Comparison of ENCODE assay signal across 28 cellular contexts in genomic region chr22:50197000-50197800, GRCh38. TPM values are rescaled to one million over a fixed set of nuclear protein-coding genes. Genes with fewer than 3 reads are reported as not detected.
DNase-seq lines count a peak whose midpoint lies in the region; ATAC-seq, FAIRE-seq and TF ChIP-seq lines count a peak whose summit lies in the region.
"Had no signal": no experiment of that assay in that cellular context is flagged by ENCODE, and none has a peak within 500 bp of the region (broad histone marks: within the 10 kb centered on the region; RNA-seq: fewer than 3 reads in every experiment).

No MANE protein-coding gene starts in this region.

- BruUV-seq in HepG2 (replicated peaks; lab: Mats Ljungman, UMichigan): no TSS peak

- H3K9me3 ChIP-seq in HepG2 (ENCODE audit: low read length): no peaks in the 10 kb centered on the region
- no peaks in the 10 kb centered on the region for H3K9me3 ChIP-seq in right lobe of liver
- H3K9me3 ChIP-seq in ovary: no peaks in the 10 kb centered on the region
- H3K9me3 ChIP-seq: A549, BE2C, Caco-2, heart right ventricle, thoracic aorta, vagina had no signal

- H3K79me2 ChIP-seq in HepG2 (ENCODE audit: insufficient read depth, low read length): peaks cover 8% of the 10 kb centered on the region

- no peaks in the 10 kb centered on the region for H3K27me3 ChIP-seq in HepG2 (ENCODE audit: control insufficient read depth in 1 of 2, insufficient read depth in 2 of 2, low read length in 2 of 2)
- no peaks in the 10 kb centered on the region for H3K27me3 ChIP-seq in right lobe of liver
- no peaks in the 10 kb centered on the region for H3K27me3 ChIP-seq in ovary
- H3K27me3 ChIP-seq: BE2C, cardiac muscle cell, foreskin keratinocyte, heart right ventricle, vagina had no signal

- intact Hi-C loops in HepG2 (cut with micrococcal nuclease; ENCODE audit: unreplicated experiment): no loop called here
- intact Hi-C loops in right lobe of liver (cut with DNase I): no loop called here
- intact Hi-C loops in ovary (cut with DNase I): loop anchor here in 1 of 4 donors (10.0 kb wide), 1 partner anchor 242 kb away; no protein-coding TSS in a partner anchor

- TF ChIP-seq POLR2A in HepG2 (IDR thresholded peaks at IDR 0.05; ENCODE audit: insufficient read depth in 1 of 2, low read depth in 2 of 2, low read length in 2 of 2): no peak
- no peak for TF ChIP-seq POLR2A in right lobe of liver (IDR thresholded peaks at IDR 0.05)
- TF ChIP-seq POLR2A in ovary (IDR thresholded peaks at IDR 0.05): no peak

- in situ Hi-C loops in HepG2 (cut with HindIII; ENCODE audit: extremely low pct_ligation_motif_present, low pct_unique_long_range_greater_than_20kb): no loop called here

- TF ChIP-seq RAD21 in HepG2 (CRISPR knock-in tag; IDR thresholded peaks at IDR 0.05): no peak

- H2AFZ ChIP-seq in HepG2 (ENCODE audit: low read length): no peak overlapping the region
- H2AFZ ChIP-seq: neural progenitor cell had no signal

- FAIRE-seq in HepG2 (lab: Jason Lieb, UNC): no peak
- FAIRE-seq: A549 had no signal

- H3K36me3 ChIP-seq in HepG2 (replicated peaks in 1 of 2; ENCODE audit: control insufficient read depth in 1 of 2, insufficient read depth in 2 of 2, low read length in 2 of 2) (peaks cover 19 to 21% of the 10 kb centered on the region in 2 experiments; a peak in 4 of 5 replicates), right lobe of liver (peaks cover 0 to 10% (median 2%) of the 10 kb centered on the region in 4 donors), ovary (no peaks in the 10 kb centered on the region)
- H3K36me3 ChIP-seq: neural progenitor cell had no signal

- TF ChIP-seq CTCF in HepG2 (CRISPR knock-in tag; IDR thresholded peaks at IDR 0.05) (no peak), right lobe of liver (IDR thresholded peaks at IDR 0.05) (no peak), ovary (IDR thresholded peaks at IDR 0.05) (no peak)

- TF ChIP-seq EP300 in HepG2 (IDR thresholded peaks at IDR 0.05; ENCODE audit: low read depth in 2 of 2, low read length in 2 of 2) (no peak), HepG2 (CRISPR knock-in tag; IDR thresholded peaks at IDR 0.05; ENCODE audit: borderline replicate concordance) (no peak), ovary (IDR thresholded peaks at IDR 0.05) (no peak)

- H3K9ac ChIP-seq in HepG2 (ENCODE audit: insufficient read depth, low read depth, low read length): no peak overlapping the region
- H3K9ac ChIP-seq: neural progenitor cell had no signal

- no peak overlapping the region for H3K4me3 ChIP-seq in HepG2 (replicated peaks in 1 of 3; ENCODE audit: insufficient read depth in 1 of 3, low read depth in 2 of 3, low read length in 3 of 3)
- no peak overlapping the region for H3K4me3 ChIP-seq in right lobe of liver
- H3K4me3 ChIP-seq in ovary: no peak overlapping the region
- H3K4me3 ChIP-seq: A549, cardiac muscle cell, heart right ventricle, neural progenitor cell, SK-N-MC, thoracic aorta, vagina had no signal

- peaks cover 14% of the 10 kb centered on the region for H3K4me1 ChIP-seq in HepG2 (ENCODE audit: insufficient read depth, low read length)
- peaks cover 0 to 25% (median 10%) of the 10 kb centered on the region in 4 donors for H3K4me1 ChIP-seq in right lobe of liver
- H3K4me1 ChIP-seq in ovary (ENCODE audit: insufficient read depth): peaks cover 4% of the 10 kb centered on the region
- H3K4me1 ChIP-seq: A549, BE2C had no signal

- CTCF ChIA-PET in HepG2 (lab: Yijun Ruan, JAX; ENCODE audit: low intra/inter-chr PET ratio, low total read pairs): no interaction called here

- 94% methylated on average over 11 of the region's 23 CpGs for WGBS in HepG2 (ENCODE audit: low lambda C conversion rate)
- WGBS in right lobe of liver (ENCODE audit: insufficient coverage, low coverage, low lambda C conversion rate, missing lambda C conversion rate): no CpG with 5 or more reads among the region's 23 CpGs
- WGBS in ovary, 3 donors: 80 to 85% (median 82%) methylated on average over 23 of the region's 23 CpGs

- peaks cover 6% of the 10 kb centered on the region for H4K20me1 ChIP-seq in HepG2 (ENCODE audit: insufficient read depth, low read length)

- POLR2A ChIA-PET in HepG2 (lab: Yijun Ruan, JAX): interaction anchor here (1.0 kb wide), 1 partner anchor 10 kb away, joined by 3 read pairs; no protein-coding TSS in a partner anchor

- DNase-seq in HepG2 (ENCODE audit: low spot score) (no peak), right lobe of liver (no peak), ovary (peak in 3 of 5 donors; percentile 17 to 39 (median 32))
- DNase-seq: activated CD4-positive, alpha-beta T cell treated with anti-CD3 and anti-CD28 coated beads for 48 hours; anterior cingulate cortex; BE2C; Caco-2; cortex of kidney; DND-41; foreskin keratinocyte; GOT3; heart right ventricle; NCI-H1417; NCI-H2081; NCI-H345; NCI-H774; stimulated activated CD4-positive, alpha-beta T cell treated with anti-CD3 and anti-CD28 coated beads, Interleukin-15, amount 100 ng/mL, for 24 hours; stimulated activated naive CD8-positive, alpha-beta T cell treated with anti-CD3 and anti-CD28 coated beads, Interleukin-15, Interleukin-2, amounts not matched to agents 100 U/mL and 50 U/mL, for 24 hours; T-helper 2 cell had no signal

- no peak for ATAC-seq in HepG2
- no peak for ATAC-seq in right lobe of liver
- no peak for ATAC-seq in GM21528 (IDR thresholded peaks at IDR 0.05; ENCODE audit: low FRiP score, unreplicated experiment)
- ATAC-seq: A549; activated naive CD4-positive, alpha-beta T cell treated with anti-CD3 and anti-CD28 coated beads, Interleukin-2, amount 50 U/mL, for 72 hours; esophagus mucosa; foreskin keratinocyte; stimulated activated naive CD8-positive, alpha-beta T cell treated with anti-CD3 and anti-CD28 coated beads, Interleukin-15, Interleukin-2, amounts not matched to agents 100 U/mL and 50 U/mL, for 24 hours had no signal

- H3K27ac ChIP-seq in HepG2 (ENCODE audit: extremely low read length, insufficient read depth, low read length) (no peak overlapping the region), right lobe of liver (no peak overlapping the region), ovary (no peak overlapping the region)
- H3K27ac ChIP-seq: A549, cardiac muscle cell, foreskin keratinocyte, heart right ventricle, neural progenitor cell, SK-N-MC, thoracic aorta, vagina had no signal

- H3K4me2 ChIP-seq in HepG2 (ENCODE audit: low read depth, low read length): no peak overlapping the region
- H3K4me2 ChIP-seq: A549, neural progenitor cell had no signal

RNA-seq across cellular contexts. Expression of gene SELENOO, which starts 3.6 kb away (rescaled TPM):
- 12.5 and 19.0 TPM in 2 replicates for total RNA-seq in HepG2 (2016; rRNA removed; fragmentation: Illumina TruSeq; extraction: Trizol)
- total RNA-seq in HepG2 (2016; cell fraction: cytosol; rRNA removed; fragmentation: Illumina TruSeq; extraction: Trizol; ENCODE audit: low read depth): 2.8 and 3.8 TPM in 2 replicates
- 9.4 and 19.8 TPM in 2 replicates for total RNA-seq in HepG2 (2016; cell fraction: insoluble cytoplasmic fraction; rRNA removed; fragmentation: Illumina TruSeq; extraction: Trizol)
- total RNA-seq in HepG2 (2016; cell fraction: membrane; rRNA removed; fragmentation: Illumina TruSeq; extraction: Trizol): 6.0 and 7.6 TPM in 2 replicates
- total RNA-seq in HepG2 (2016; cell fraction: nucleus; rRNA removed; fragmentation: Illumina TruSeq; extraction: Trizol): 18.8 and 19.9 TPM in 2 replicates
- 14.4 and 18.7 TPM in 2 replicates for polyA plus RNA-seq in HepG2 (2011; rRNA removed)
- polyA plus RNA-seq in HepG2 (2011; cell fraction: cytosol; rRNA removed): 10.0 and 18.1 TPM in 2 replicates
- polyA plus RNA-seq in HepG2 (2011; cell fraction: nucleus; rRNA removed): 88.6 and 104 TPM in 2 replicates
- polyA plus RNA-seq in HepG2 (2012): 10.9 and 17.7 TPM in 2 replicates
- polyA plus RNA-seq in HepG2 (2016; cell fraction: cytosol; fragmentation: Illumina TruSeq; extraction: Trizol; ENCODE audit: low read depth): 3.5 and 4.0 TPM in 2 replicates
- polyA plus RNA-seq in HepG2 (2016; cell fraction: insoluble cytoplasmic fraction; fragmentation: Illumina TruSeq; extraction: Trizol; ENCODE audit: low read depth): 9.5 and 12.3 TPM in 2 replicates
- 4.9 and 5.3 TPM in 2 replicates for polyA plus RNA-seq in HepG2 (2016; cell fraction: membrane; fragmentation: Illumina TruSeq; extraction: Trizol; ENCODE audit: low read depth)
- 54.2 and 57.7 TPM in 2 replicates for polyA plus RNA-seq in HepG2 (2016; cell fraction: nucleus; fragmentation: Illumina TruSeq; extraction: Trizol; ENCODE audit: insufficient read depth, low read depth)
- polyA minus RNA-seq in HepG2 (2011; rRNA and poly(A)+ RNA removed; ENCODE audit: low replicate concordance): 9.7 and 16.7 TPM in 2 replicates
- polyA minus RNA-seq in HepG2 (2011; cell fraction: cytosol; rRNA and poly(A)+ RNA removed): 6.4 and 6.9 TPM in 2 replicates
- polyA minus RNA-seq in HepG2 (2011; cell fraction: nucleus; rRNA and poly(A)+ RNA removed): 7.5 and 7.7 TPM in 2 replicates
- total RNA-seq in right lobe of liver: 10 to 100 TPM; 51.1 to 67.8 (median 59.2) TPM
- total RNA-seq in ovary: 10 to 100 TPM; 18.9 to 31.1 (median 23.0) TPM
- 10 to 100 TPM in 1 of 2 donors, under 1 TPM in 1; 0.40 to 23.4 TPM for polyA plus RNA-seq in ovary

RNA-seq across cellular contexts. Expression of gene TRABD, which starts 11.5 kb away (rescaled TPM):
- 16.2 and 21.5 TPM in 2 replicates for total RNA-seq in HepG2 (2016; rRNA removed; fragmentation: Illumina TruSeq; extraction: Trizol)
- total RNA-seq in HepG2 (2016; cell fraction: cytosol; rRNA removed; fragmentation: Illumina TruSeq; extraction: Trizol; ENCODE audit: low read depth): 8.1 and 8.5 TPM in 2 replicates
- total RNA-seq in HepG2 (2016; cell fraction: insoluble cytoplasmic fraction; rRNA removed; fragmentation: Illumina TruSeq; extraction: Trizol): 14.1 and 20.1 TPM in 2 replicates
- 15.9 and 17.7 TPM in 2 replicates for total RNA-seq in HepG2 (2016; cell fraction: membrane; rRNA removed; fragmentation: Illumina TruSeq; extraction: Trizol)
- 12.3 and 17.7 TPM in 2 replicates for total RNA-seq in HepG2 (2016; cell fraction: nucleus; rRNA removed; fragmentation: Illumina TruSeq; extraction: Trizol)
- 28.9 and 36.8 TPM in 2 replicates for polyA plus RNA-seq in HepG2 (2011; rRNA removed)
- 15.8 and 28.0 TPM in 2 replicates for polyA plus RNA-seq in HepG2 (2011; cell fraction: cytosol; rRNA removed)
- polyA plus RNA-seq in HepG2 (2011; cell fraction: nucleus; rRNA removed): 241 and 327 TPM in 2 replicates
- polyA plus RNA-seq in HepG2 (2012): 19.6 and 35.2 TPM in 2 replicates
- 10.4 and 11.2 TPM in 2 replicates for polyA plus RNA-seq in HepG2 (2016; cell fraction: cytosol; fragmentation: Illumina TruSeq; extraction: Trizol; ENCODE audit: low read depth)
- 19.9 and 22.8 TPM in 2 replicates for polyA plus RNA-seq in HepG2 (2016; cell fraction: insoluble cytoplasmic fraction; fragmentation: Illumina TruSeq; extraction: Trizol; ENCODE audit: low read depth)
- polyA plus RNA-seq in HepG2 (2016; cell fraction: membrane; fragmentation: Illumina TruSeq; extraction: Trizol; ENCODE audit: low read depth): 15.2 and 16.9 TPM in 2 replicates
- 56.6 and 60.9 TPM in 2 replicates for polyA plus RNA-seq in HepG2 (2016; cell fraction: nucleus; fragmentation: Illumina TruSeq; extraction: Trizol; ENCODE audit: insufficient read depth, low read depth)
- polyA minus RNA-seq in HepG2 (2011; rRNA and poly(A)+ RNA removed; ENCODE audit: low replicate concordance): 22.4 and 30.1 TPM in 2 replicates
- 9.7 and 11.7 TPM in 2 replicates for polyA minus RNA-seq in HepG2 (2011; cell fraction: cytosol; rRNA and poly(A)+ RNA removed)
- polyA minus RNA-seq in HepG2 (2011; cell fraction: nucleus; rRNA and poly(A)+ RNA removed): 14.4 and 18.2 TPM in 2 replicates
- total RNA-seq in right lobe of liver: 10 to 100 TPM; 18.9 to 30.2 (median 22.8) TPM
- total RNA-seq in ovary: 10 to 100 TPM; 23.5 to 35.2 (median 27.2) TPM
- 10 to 100 TPM in 1 of 2 donors, under 1 TPM in 1; 0.58 to 25.9 TPM for polyA plus RNA-seq in ovary

RNA-seq across cellular contexts. Expression of gene PANX2, which starts 26.7 kb away (rescaled TPM):
- 0.15 and 0.58 TPM in 2 replicates for total RNA-seq in HepG2 (2016; rRNA removed; fragmentation: Illumina TruSeq; extraction: Trizol)
- total RNA-seq in HepG2 (2016; cell fraction: cytosol; rRNA removed; fragmentation: Illumina TruSeq; extraction: Trizol; ENCODE audit: low read depth): 0.20 and 0.35 TPM in 2 replicates
- 0.19 TPM in 2 replicates for total RNA-seq in HepG2 (2016; cell fraction: insoluble cytoplasmic fraction; rRNA removed; fragmentation: Illumina TruSeq; extraction: Trizol)
- total RNA-seq in HepG2 (2016; cell fraction: membrane; rRNA removed; fragmentation: Illumina TruSeq; extraction: Trizol): 1.1 and 1.4 TPM in 2 replicates
- total RNA-seq in HepG2 (2016; cell fraction: nucleus; rRNA removed; fragmentation: Illumina TruSeq; extraction: Trizol): 0.47 and 0.56 TPM in 2 replicates
- 1.1 TPM in 2 replicates for polyA plus RNA-seq in HepG2 (2011; rRNA removed)
- 0.99 and 1.7 TPM in 2 replicates for polyA plus RNA-seq in HepG2 (2011; cell fraction: cytosol; rRNA removed)
- 2.5 and 4.2 TPM in 2 replicates for polyA plus RNA-seq in HepG2 (2011; cell fraction: nucleus; rRNA removed)
- 1.6 and 3.8 TPM in 2 replicates for polyA plus RNA-seq in HepG2 (2012)
- 1.3 and 1.4 TPM in 2 replicates for polyA plus RNA-seq in HepG2 (2016; cell fraction: cytosol; fragmentation: Illumina TruSeq; extraction: Trizol; ENCODE audit: low read depth)
- polyA plus RNA-seq in HepG2 (2016; cell fraction: insoluble cytoplasmic fraction; fragmentation: Illumina TruSeq; extraction: Trizol; ENCODE audit: low read depth): 1.1 and 1.4 TPM in 2 replicates
- polyA plus RNA-seq in HepG2 (2016; cell fraction: membrane; fragmentation: Illumina TruSeq; extraction: Trizol; ENCODE audit: low read depth): 2.9 and 3.6 TPM in 2 replicates
- 2.0 and 2.3 TPM in 2 replicates for polyA plus RNA-seq in HepG2 (2016; cell fraction: nucleus; fragmentation: Illumina TruSeq; extraction: Trizol; ENCODE audit: insufficient read depth, low read depth)
- polyA minus RNA-seq in HepG2 (2011; rRNA and poly(A)+ RNA removed; ENCODE audit: low replicate concordance): 0.78 and 0.84 TPM in 2 replicates
- polyA minus RNA-seq in HepG2 (2011; cell fraction: cytosol; rRNA and poly(A)+ RNA removed): 0.30 and 0.79 TPM in 2 replicates
- polyA minus RNA-seq in HepG2 (2011; cell fraction: nucleus; rRNA and poly(A)+ RNA removed): 0.37 and 0.39 TPM in 2 replicates
- total RNA-seq in right lobe of liver: 10 to 100 TPM in 1 of 6 experiments, 1 to 10 TPM in 5; 3.9 to 12.3 (median 7.2) TPM
- 1 to 10 TPM; 1.8 to 5.6 (median 3.1) TPM for total RNA-seq in ovary
- 1 to 10 TPM in 1 of 2 donors, under 1 TPM in 1; 0.27 to 2.0 TPM for polyA plus RNA-seq in ovary

RNA-seq across cellular contexts. Expression of gene TUBGCP6, which starts 47.6 kb away (rescaled TPM):
- total RNA-seq in HepG2 (2016; rRNA removed; fragmentation: Illumina TruSeq; extraction: Trizol) (5.8 and 15.7 TPM in 2 replicates), right lobe of liver (10 to 100 TPM; 10.4 to 22.6 (median 14.6) TPM), ovary (10 to 100 TPM; 35.9 to 52.2 (median 40.8) TPM)
- 3.8 and 4.4 TPM in 2 replicates for total RNA-seq in HepG2 (2016; cell fraction: cytosol; rRNA removed; fragmentation: Illumina TruSeq; extraction: Trizol; ENCODE audit: low read depth)
- total RNA-seq in HepG2 (2016; cell fraction: insoluble cytoplasmic fraction; rRNA removed; fragmentation: Illumina TruSeq; extraction: Trizol): 4.6 and 17.4 TPM in 2 replicates
- total RNA-seq in HepG2 (2016; cell fraction: membrane; rRNA removed; fragmentation: Illumina TruSeq; extraction: Trizol): 4.6 and 5.1 TPM in 2 replicates
- 23.1 and 29.5 TPM in 2 replicates for total RNA-seq in HepG2 (2016; cell fraction: nucleus; rRNA removed; fragmentation: Illumina TruSeq; extraction: Trizol)
- polyA plus RNA-seq in HepG2 (2011; rRNA removed) (14.6 and 23.7 TPM in 2 replicates), ovary (10 to 100 TPM in 1 of 2 donors, 1 to 10 TPM in 1; 7.5 to 42.6 TPM)
- 2.6 and 4.8 TPM in 2 replicates for polyA plus RNA-seq in HepG2 (2011; cell fraction: cytosol; rRNA removed)
- polyA plus RNA-seq in HepG2 (2011; cell fraction: nucleus; rRNA removed): 276 and 340 TPM in 2 replicates
- 13.4 and 15.8 TPM in 2 replicates for polyA plus RNA-seq in HepG2 (2012)
- 0.95 and 1.2 TPM in 2 replicates for polyA plus RNA-seq in HepG2 (2016; cell fraction: cytosol; fragmentation: Illumina TruSeq; extraction: Trizol; ENCODE audit: low read depth)
- 3.6 and 4.4 TPM in 2 replicates for polyA plus RNA-seq in HepG2 (2016; cell fraction: insoluble cytoplasmic fraction; fragmentation: Illumina TruSeq; extraction: Trizol; ENCODE audit: low read depth)
- polyA plus RNA-seq in HepG2 (2016; cell fraction: membrane; fragmentation: Illumina TruSeq; extraction: Trizol; ENCODE audit: low read depth): 0.86 and 2.1 TPM in 2 replicates
- polyA plus RNA-seq in HepG2 (2016; cell fraction: nucleus; fragmentation: Illumina TruSeq; extraction: Trizol; ENCODE audit: insufficient read depth, low read depth): 62.8 and 72.9 TPM in 2 replicates
- polyA minus RNA-seq in HepG2 (2011; rRNA and poly(A)+ RNA removed; ENCODE audit: low replicate concordance): 11.6 and 16.8 TPM in 2 replicates
- 2.7 and 4.0 TPM in 2 replicates for polyA minus RNA-seq in HepG2 (2011; cell fraction: cytosol; rRNA and poly(A)+ RNA removed)
- 32.9 and 40.9 TPM in 2 replicates for polyA minus RNA-seq in HepG2 (2011; cell fraction: nucleus; rRNA and poly(A)+ RNA removed)

RNA-seq across cellular contexts. Expression of gene HDAC10, which starts 53.9 kb away (rescaled TPM):
- total RNA-seq in HepG2 (2016; rRNA removed; fragmentation: Illumina TruSeq; extraction: Trizol) (4.0 and 13.9 TPM in 2 replicates), right lobe of liver (10 to 100 TPM; 19.6 to 30.5 (median 23.0) TPM), ovary (10 to 100 TPM; 24.9 to 44.6 (median 41.1) TPM)
- total RNA-seq in HepG2 (2016; cell fraction: cytosol; rRNA removed; fragmentation: Illumina TruSeq; extraction: Trizol; ENCODE audit: low read depth): 7.1 and 8.7 TPM in 2 replicates
- total RNA-seq in HepG2 (2016; cell fraction: insoluble cytoplasmic fraction; rRNA removed; fragmentation: Illumina TruSeq; extraction: Trizol): 4.1 and 13.9 TPM in 2 replicates
- 4.4 and 4.6 TPM in 2 replicates for total RNA-seq in HepG2 (2016; cell fraction: membrane; rRNA removed; fragmentation: Illumina TruSeq; extraction: Trizol)
- total RNA-seq in HepG2 (2016; cell fraction: nucleus; rRNA removed; fragmentation: Illumina TruSeq; extraction: Trizol): 23.1 and 23.7 TPM in 2 replicates
- polyA plus RNA-seq in HepG2 (2011; rRNA removed) (14.9 and 19.7 TPM in 2 replicates), ovary (10 to 100 TPM in 1 of 2 donors, 1 to 10 TPM in 1; 2.3 to 33.2 TPM)
- 1.8 and 3.9 TPM in 2 replicates for polyA plus RNA-seq in HepG2 (2011; cell fraction: cytosol; rRNA removed)
- 257 and 366 TPM in 2 replicates for polyA plus RNA-seq in HepG2 (2011; cell fraction: nucleus; rRNA removed)
- 15.0 and 23.8 TPM in 2 replicates for polyA plus RNA-seq in HepG2 (2012)
- 0.86 TPM in 2 replicates for polyA plus RNA-seq in HepG2 (2016; cell fraction: cytosol; fragmentation: Illumina TruSeq; extraction: Trizol; ENCODE audit: low read depth)
- 3.2 and 5.7 TPM in 2 replicates for polyA plus RNA-seq in HepG2 (2016; cell fraction: insoluble cytoplasmic fraction; fragmentation: Illumina TruSeq; extraction: Trizol; ENCODE audit: low read depth)
- polyA plus RNA-seq in HepG2 (2016; cell fraction: membrane; fragmentation: Illumina TruSeq; extraction: Trizol; ENCODE audit: low read depth): 2.1 TPM in 2 replicates
- polyA plus RNA-seq in HepG2 (2016; cell fraction: nucleus; fragmentation: Illumina TruSeq; extraction: Trizol; ENCODE audit: insufficient read depth, low read depth): 72.4 and 82.8 TPM in 2 replicates
- 7.7 and 20.9 TPM in 2 replicates for polyA minus RNA-seq in HepG2 (2011; rRNA and poly(A)+ RNA removed; ENCODE audit: low replicate concordance)
- 3.9 and 4.2 TPM in 2 replicates for polyA minus RNA-seq in HepG2 (2011; cell fraction: cytosol; rRNA and poly(A)+ RNA removed)
- 34.9 and 37.9 TPM in 2 replicates for polyA minus RNA-seq in HepG2 (2011; cell fraction: nucleus; rRNA and poly(A)+ RNA removed)

Comparison
In these comparisons a context has a peak if more than half of its experiments do, and no peak if none do; other contexts are left out.
1. DNase-seq: peak in ovary (3 of 5); none in HepG2 (single experiment) and right lobe of liver (0 of 3).